ENCODE assay signal across 7 cellular contexts in genomic region chr4:131734851-131735385, GRCh38.
DNase-seq lines count a peak whose midpoint lies in the region; ATAC-seq and TF ChIP-seq lines count a peak whose summit lies in the region.
"Not testable (repeated sequence)": the region's sequence is repeated elsewhere in the genome, so short reads cannot be mapped to it uniquely, and the experiment has no call there.

No MANE protein-coding gene starts in this region.

- CTCF ChIA-PET in activated CD4-positive, alpha-beta memory T cell treated with anti-CD3 and anti-CD28 coated beads, Interleukin-2, amount 10 ng/mL, durations not matched to agents 7 days and 5 days (lab: Charles Lee): not testable (repeated sequence)

- H3K9me3 ChIP-seq in DND-41 (ENCODE audit: insufficient read depth, low read length, severe bottlenecking); colonic mucosa: not testable (repeated sequence)

- not testable (repeated sequence) for H3K4me1 Mint-ChIP-seq in activated CD4-positive, alpha-beta memory T cell treated with anti-CD3 and anti-CD28 coated beads, Interleukin-2, amount 10 ng/mL, durations not matched to agents 7 days and 5 days; activated T-cell treated with anti-CD3 and anti-CD28 coated beads, Interleukin-2, amount 50 U/mL, for 4 hours (ENCODE audit: low read depth)

- H3K9ac ChIP-seq in DND-41 (ENCODE audit: low read depth, low read length); colonic mucosa (ENCODE audit: low read depth in 2 of 2, low read length in 2 of 2): not testable (repeated sequence)

- not testable (repeated sequence) for H3K36me3 ChIP-seq in DND-41 (ENCODE audit: insufficient read depth, low read length); colonic mucosa

- not testable (repeated sequence) for H3K27ac Mint-ChIP-seq in activated CD4-positive, alpha-beta memory T cell treated with anti-CD3 and anti-CD28 coated beads, Interleukin-2, amount 10 ng/mL, durations not matched to agents 7 days and 5 days

- not testable (repeated sequence) for H3K27me3 ChIP-seq in DND-41 (ENCODE audit: insufficient read depth, low read length, poor library complexity); colonic mucosa

- H3K27me3 Mint-ChIP-seq in activated CD4-positive, alpha-beta memory T cell treated with anti-CD3 and anti-CD28 coated beads, Interleukin-2, amount 10 ng/mL, durations not matched to agents 7 days and 5 days; activated T-cell treated with anti-CD3 and anti-CD28 coated beads, Interleukin-2, amount 50 U/mL, for 4 hours (ENCODE audit: low read depth): not testable (repeated sequence)

- not testable (repeated sequence) for H3K4me1 ChIP-seq in DND-41 (ENCODE audit: insufficient read depth, low read length); colonic mucosa

- POLR2A ChIA-PET in activated CD4-positive, alpha-beta memory T cell treated with anti-CD3 and anti-CD28 coated beads, Interleukin-2, amount 10 ng/mL, durations not matched to agents 7 days and 5 days (lab: Charles Lee): not testable (repeated sequence)

- not testable (repeated sequence) for H3K79me2 ChIP-seq in DND-41 (ENCODE audit: insufficient read depth, low read length)

- not testable (repeated sequence) for H3K4me3 ChIP-seq in DND-41 (ENCODE audit: low read depth in 1 of 2, low read length in 2 of 2); colonic mucosa

- H2AFZ ChIP-seq in DND-41 (ENCODE audit: low read depth, low read length): not testable (repeated sequence)

- H3K4me3 Mint-ChIP-seq in activated CD4-positive, alpha-beta memory T cell treated with anti-CD3 and anti-CD28 coated beads, Interleukin-2, amount 10 ng/mL, durations not matched to agents 7 days and 5 days; activated T-cell treated with anti-CD3 and anti-CD28 coated beads, Interleukin-2, amount 50 U/mL, for 4 hours: not testable (repeated sequence)

- not testable (repeated sequence) for H3K36me3 Mint-ChIP-seq in activated CD4-positive, alpha-beta memory T cell treated with anti-CD3 and anti-CD28 coated beads, Interleukin-2, amount 10 ng/mL, durations not matched to agents 7 days and 5 days (ENCODE audit: low read depth); activated T-cell treated with anti-CD3 and anti-CD28 coated beads, Interleukin-2, amount 50 U/mL, for 4 hours (ENCODE audit: insufficient read depth)

- H4K20me1 ChIP-seq in DND-41 (ENCODE audit: insufficient read depth, low read length): not testable (repeated sequence)

- not testable (repeated sequence) for H3K9me3 Mint-ChIP-seq in activated CD4-positive, alpha-beta memory T cell treated with anti-CD3 and anti-CD28 coated beads, Interleukin-2, amount 10 ng/mL, durations not matched to agents 7 days and 5 days; activated T-cell treated with anti-CD3 and anti-CD28 coated beads, Interleukin-2, amount 50 U/mL, for 4 hours

- not testable (repeated sequence) for TF ChIP-seq CTCF in DND-41 (IDR thresholded peaks at IDR 0.05; ENCODE audit: borderline replicate concordance, extremely low read depth, low read length, poor library complexity, severe bottlenecking); colonic mucosa (IDR thresholded peaks at IDR 0.05)

- intact Hi-C loops in colonic mucosa (cut with DNase I); left ventricle myocardium superior (cut with micrococcal nuclease); posterior vena cava (cut with DNase I): not testable (repeated sequence)

- not testable (repeated sequence) for H3K27ac ChIP-seq in DND-41 (ENCODE audit: low read length); colonic mucosa

- DNase-seq in DND-41 (peak; percentile 12), colonic mucosa (peak; percentile 48), left ventricle myocardium superior (peak; percentile 43), mesenteric fat pad (ENCODE audit: low spot score) (peak; percentile 94), posterior vena cava (ENCODE audit: low spot score) (peak; percentile 87)
- peak; percentile 29 for DNase-seq in activated CD4-positive, alpha-beta memory T cell treated with anti-CD3 and anti-CD28 coated beads, Interleukin-2, amount 10 ng/mL, durations not matched to agents 7 days and 5 days
- DNase-seq in activated T-cell treated with anti-CD3 and anti-CD28 coated beads, Interleukin-2, amount 50 U/mL, for 4 hours: peak; percentile 12

- not testable (repeated sequence) for H3K4me2 ChIP-seq in DND-41 (ENCODE audit: insufficient read depth, low read length)

- not testable (repeated sequence) for ATAC-seq in DND-41 (ENCODE audit: insufficient read depth, low read depth); activated T-cell treated with anti-CD3 and anti-CD28 coated beads, Interleukin-2, amount 50 U/mL, for 4 hours; left ventricle myocardium superior

Comparison
In these comparisons a context has a peak if more than half of its experiments do, and no peak if none do; other contexts are left out.
1. DNase-seq: peak in every context shown above with its lines; median percentile 94 in mesenteric fat pad; 87 in posterior vena cava; 48 in colonic mucosa; 43 in left ventricle myocardium superior; 29 in activated CD4-positive, alpha-beta memory T cell treated with anti-CD3 and anti-CD28 coated beads, Interleukin-2, amount 10 ng/mL, durations not matched to agents 7 days and 5 days; 12 in DND-41; 12 in activated T-cell treated with anti-CD3 and anti-CD28 coated beads, Interleukin-2, amount 50 U/mL, for 4 hours.